ENCODE assay signal across 21 cellular contexts in genomic region chr19:56663931-56664500, GRCh38. TPM values are rescaled to one million over a fixed set of nuclear protein-coding genes. Genes with fewer than 3 reads are reported as not detected.
DNase-seq lines count a peak whose midpoint lies in the region; ATAC-seq lines count a peak whose summit lies in the region.
"Had no signal": no experiment of that assay in that cellular context is flagged by ENCODE, and none has a peak within 500 bp of the region (broad histone marks: within the 10 kb centered on the region; RNA-seq: fewer than 3 reads in every experiment).

No MANE protein-coding gene starts in this region.

- H2AFZ ChIP-seq in mesenchymal stem cell (ENCODE audit: low read depth, low read length) (no peak overlapping the region), neuronal stem cell (ENCODE audit: low read length) (no peak overlapping the region)
- H2AFZ ChIP-seq: GM23248 had no signal

- H2BK15ac ChIP-seq in mesenchymal stem cell (ENCODE audit: low read depth, poor library complexity, severe bottlenecking) (no peak overlapping the region), neuronal stem cell (ENCODE audit: low read length) (no peak overlapping the region)

- H4K91ac ChIP-seq in mesenchymal stem cell (ENCODE audit: low read length), result peak overlapping the region; percentile 35
- H4K91ac ChIP-seq in neuronal stem cell (ENCODE audit: low read depth, low read length, poor library complexity), result no peak overlapping the region

- DNase-seq in mesenchymal stem cell (no peak), neuronal stem cell (ENCODE audit: low spot score) (no peak), ureter (ENCODE audit: low spot score) (peak; percentile 35)
- no peak for DNase-seq in effector CD4-positive, alpha-beta T cell
- DNase-seq: C1 segment of cervical spinal cord; Calu3; CD4-positive, alpha-beta memory T cell; COR-L47; DMS53; DMS79 treated with DMSO at 0.1 percent for 48 hours; GF-D8; GM23248; H9 had no signal

- H2AK5ac ChIP-seq in mesenchymal stem cell (ENCODE audit: low read length, severe bottlenecking) (no peak overlapping the region), neuronal stem cell (ENCODE audit: low read depth, low read length) (no peak overlapping the region)

- ATAC-seq in GM19455 (IDR thresholded peaks at IDR 0.05; ENCODE audit: unreplicated experiment) (no peak), HG02840 (IDR thresholded peaks at IDR 0.05; ENCODE audit: low FRiP score, unreplicated experiment) (no peak)
- ATAC-seq: HCT116 had no signal

- no peak overlapping the region for H3K23ac ChIP-seq in mesenchymal stem cell (ENCODE audit: low read length in 2 of 2)
- peak overlapping the region; percentile 85 for H3K23ac ChIP-seq in neuronal stem cell (ENCODE audit: low read depth, low read length, poor library complexity)

- H3K27me3 ChIP-seq in mesenchymal stem cell (ENCODE audit: control insufficient read depth in 1 of 2, insufficient read depth in 1 of 2, low read length in 2 of 2) (no peaks in the 10 kb centered on the region), neuronal stem cell (ENCODE audit: control insufficient read depth in 3 of 3, insufficient read depth in 3 of 3, low read depth in 1 of 3, low read length in 3 of 3) (no peaks in the 10 kb centered on the region)

- H2BK120ac ChIP-seq in mesenchymal stem cell (ENCODE audit: low read depth, low read length) (no peak overlapping the region), neuronal stem cell (ENCODE audit: low read depth, low read length) (no peak overlapping the region)

- H3K4me2 ChIP-seq in mesenchymal stem cell (ENCODE audit: low read length, poor library complexity, severe bottlenecking) (no peak overlapping the region), neuronal stem cell (ENCODE audit: insufficient read depth, low read length, poor library complexity, severe bottlenecking) (no peak overlapping the region)

- H3K9me3 ChIP-seq in mesenchymal stem cell (ENCODE audit: control insufficient read depth, low read length) (peaks cover 27% of the 10 kb centered on the region), neuronal stem cell (replicated peaks in 1 of 2; ENCODE audit: control insufficient read depth in 2 of 2, insufficient read depth in 1 of 2, low read depth in 1 of 2, low read length in 2 of 2) (peaks cover 35 to 45% of the 10 kb centered on the region in 2 donors)

- 96% methylated on average over 60 of the region's 60 CpGs for WGBS in mesenchymal stem cell
- WGBS in neuronal stem cell (ENCODE audit: extremely low coverage in 2 of 2, insufficient read length in 2 of 2, insufficient replicate concordance in 1 of 2), 2 donors, result no CpG with 5 or more reads among the region's 60 CpGs

- H3K4ac ChIP-seq in mesenchymal stem cell (ENCODE audit: low read depth in 1 of 2, low read length in 2 of 2) (no peak overlapping the region), neuronal stem cell (ENCODE audit: low read length) (no peak overlapping the region)

- no peak overlapping the region for H2BK12ac ChIP-seq in mesenchymal stem cell (ENCODE audit: low read length in 2 of 2)
- H2BK12ac ChIP-seq in neuronal stem cell (ENCODE audit: low read length), result no peak overlapping the region

- H3K18ac ChIP-seq in mesenchymal stem cell (ENCODE audit: low read depth in 1 of 2, low read length in 2 of 2), result no peak overlapping the region
- H3K18ac ChIP-seq in neuronal stem cell (ENCODE audit: low read length), result no peak overlapping the region

- H3K9ac ChIP-seq in mesenchymal stem cell (ENCODE audit: low read length) (no peak overlapping the region), neuronal stem cell (ENCODE audit: low read depth, low read length, poor library complexity) (peak overlapping the region; percentile 21)
- H3K9ac ChIP-seq: GM23248 had no signal

- H3K14ac ChIP-seq in mesenchymal stem cell (ENCODE audit: low read length in 2 of 2) (no peak overlapping the region), neuronal stem cell (ENCODE audit: low read length) (no peak overlapping the region)

- no peak overlapping the region for H2BK5ac ChIP-seq in mesenchymal stem cell (ENCODE audit: low read depth, low read length, poor library complexity, severe bottlenecking)
- H2BK5ac ChIP-seq in neuronal stem cell (ENCODE audit: low read length), result no peak overlapping the region

- no peak overlapping the region for H4K8ac ChIP-seq in mesenchymal stem cell (ENCODE audit: low read length)
- H4K8ac ChIP-seq in neuronal stem cell (ENCODE audit: low read depth, low read length), result no peak overlapping the region

- H3K4me3 ChIP-seq in mesenchymal stem cell (ENCODE audit: insufficient read depth in 1 of 2, low read depth in 1 of 2, low read length in 2 of 2), result no peak overlapping the region
- peak overlapping the region in 1 of 2 donors; percentile 25 for H3K4me3 ChIP-seq in neuronal stem cell (ENCODE audit: low read length in 2 of 2)
- H3K4me3 ChIP-seq: GM23248 had no signal

- H3K4me1 ChIP-seq in mesenchymal stem cell (ENCODE audit: control insufficient read depth, insufficient read depth, low read depth, low read length) (no peaks in the 10 kb centered on the region), neuronal stem cell (ENCODE audit: control insufficient read depth in 2 of 2, insufficient read depth in 1 of 2, low read depth in 1 of 2, low read length in 2 of 2) (no peaks in the 10 kb centered on the region)

- H3K79me1 ChIP-seq in mesenchymal stem cell (replicated peaks; ENCODE audit: low read length, poor library complexity, severe bottlenecking) (no peaks in the 10 kb centered on the region), neuronal stem cell (ENCODE audit: low read depth, low read length) (peaks cover 3% of the 10 kb centered on the region)

- H3K36me3 ChIP-seq in mesenchymal stem cell (ENCODE audit: control insufficient read depth in 1 of 2, insufficient read depth in 2 of 2, low read depth in 1 of 2, low read length in 2 of 2) (peaks cover 0 to 5% of the 10 kb centered on the region in 2 experiments), neuronal stem cell (replicated peaks in 1 of 2; ENCODE audit: control insufficient read depth in 2 of 2, insufficient read depth in 2 of 2, low read length in 2 of 2) (peaks cover 0 to 16% of the 10 kb centered on the region in 2 donors)

- H3K27ac ChIP-seq in mesenchymal stem cell (ENCODE audit: low read length, poor library complexity, severe bottlenecking) (no peak overlapping the region), neuronal stem cell (replicated peaks; ENCODE audit: low read length) (no peak overlapping the region)
- H3K27ac ChIP-seq: GM23248 had no signal

RNA-seq across cellular contexts. Expression of gene ZNF835, which starts 7.5 kb away (rescaled TPM):
- not detected for polyA plus RNA-seq in mesenchymal stem cell (2013, experiment 1 of 2)
- not detected for polyA plus RNA-seq in mesenchymal stem cell (2013, experiment 2 of 2)
- 4.6 TPM for polyA plus RNA-seq in neuronal stem cell (2013, experiment 1 of 2)
- 4.0 TPM for polyA plus RNA-seq in neuronal stem cell (2013, experiment 2 of 2)
- total RNA-seq in ureter, result 3.9 TPM
- total RNA-seq: A172, Calu3, G401, GM23248 had no signal
- polyA plus RNA-seq: BJ had no signal

RNA-seq across cellular contexts. Expression of gene SMIM17, which starts 21.1 kb away (rescaled TPM):
- 0.12 TPM for polyA plus RNA-seq in mesenchymal stem cell (2013, experiment 1 of 2)
- 0.10 TPM for polyA plus RNA-seq in mesenchymal stem cell (2013, experiment 2 of 2)
- 0.81 TPM for polyA plus RNA-seq in neuronal stem cell (2013, experiment 1 of 2)
- 0.90 TPM for polyA plus RNA-seq in neuronal stem cell (2013, experiment 2 of 2)
- not detected for total RNA-seq in ureter
- total RNA-seq: Calu3; CD4-positive, alpha-beta memory T cell; Daoy; H1 had no signal
- polyA plus RNA-seq: BJ; CD4-positive, alpha-beta memory T cell; GM23248 had no signal
